ENCODE assay signal across 13 cellular contexts in genomic region chr3:75618666-75619305, GRCh38. TPM values are rescaled to one million over a fixed set of nuclear protein-coding genes. Genes with fewer than 3 reads are reported as not detected.
A peak's percentile ranks its signal among the peaks of the same experiment; 100 is the strongest.
DNase-seq lines count a peak whose midpoint lies in the region; ATAC-seq and TF ChIP-seq lines count a peak whose summit lies in the region.
"Not testable (repeated sequence)": the region's sequence is repeated elsewhere in the genome, so short reads cannot be mapped to it uniquely, and the experiment has no call there.
"Had no signal": no experiment of that assay in that cellular context is flagged by ENCODE, and none has a peak within 500 bp of the region (broad histone marks: within the 10 kb centered on the region; RNA-seq: fewer than 3 reads in every experiment).

No MANE protein-coding gene starts in this region.

- peak overlapping the region; percentile 88 for H3K4me2 ChIP-seq in parathyroid adenoma (ENCODE audit: low read length)

- intact Hi-C loops in heart right ventricle (cut with DNase I); left lung (cut with DNase I); testis (cut with DNase I; ENCODE audit: low total_unique reads): not testable (repeated sequence)

- not testable (repeated sequence) for H3K9ac ChIP-seq in parathyroid adenoma

- not testable (repeated sequence) for H3K4me1 ChIP-seq in BE2C, left lung, parathyroid adenoma, testis
- H3K4me1 ChIP-seq in heart right ventricle: peaks cover 0 to 13% (median 6%) of the 10 kb centered on the region in 9 donors

- H3K4me3 ChIP-seq in BE2C (ENCODE audit: low read depth, low read length): not testable (repeated sequence)
- H3K4me3 ChIP-seq in heart right ventricle (peak overlapping the region; percentile 30 to 68 (median 52)), left lung (peak overlapping the region; percentile 21 to 38), parathyroid adenoma (ENCODE audit: low read depth, low read length) (peak overlapping the region; percentile 67), testis (peak overlapping the region; percentile 51 to 62)

- 4% methylated on average over 43 of the region's 43 CpGs for WGBS in heart right ventricle, 2 donors
- WGBS in testis, 2 donors: 2 to 4% methylated on average over 20 to 40 of the region's 43 CpGs

- H3K79me2 ChIP-seq in parathyroid adenoma: not testable (repeated sequence)

- DNase-seq in BE2C (peak; percentile 36), NCI-H1105 (lab: John Stamatoyannopoulos, UW) (peak; percentile 34), SK-N-DZ (ENCODE audit: low spot score) (peak; percentile 64), ecto neural progenitor cell (ENCODE audit: low spot score) (peak; percentile 82), heart right ventricle (peak; percentile 52 to 80), left lung (peak; percentile 63 to 85), testis (peak; percentile 59)

- not testable (repeated sequence) for H3K27ac ChIP-seq in heart right ventricle, left lung, testis
- H3K27ac ChIP-seq in parathyroid adenoma: peak overlapping the region; percentile 8

- not testable (repeated sequence) for TF ChIP-seq CTCF in BE2C (IDR thresholded peaks at IDR 0.05; ENCODE audit: low read depth, low read length); heart right ventricle (IDR thresholded peaks at IDR 0.05); left lung (IDR thresholded peaks at IDR 0.05); parathyroid adenoma (IDR thresholded peaks at IDR 0.05); testis (IDR thresholded peaks at IDR 0.05)

- not testable (repeated sequence) for TF ChIP-seq POLR2A in testis (IDR thresholded peaks at IDR 0.05)

- H3K27me3 ChIP-seq in BE2C; parathyroid adenoma (ENCODE audit: control insufficient read depth, insufficient read depth, low read length); testis: not testable (repeated sequence)
- H3K27me3 ChIP-seq in heart right ventricle (peaks cover 0 to 28% (median 13%) of the 10 kb centered on the region in 7 donors), left lung (peaks cover 0 to 41% of the 10 kb centered on the region in 2 donors)

- H3K9me3 ChIP-seq in BE2C; heart right ventricle; left lung; parathyroid adenoma (ENCODE audit: control insufficient read depth, low read length); testis: not testable (repeated sequence)

- H2AFZ ChIP-seq in parathyroid adenoma: peak overlapping the region; percentile 94

- not testable (repeated sequence) for H3K36me3 ChIP-seq in BE2C; heart right ventricle; left lung; parathyroid adenoma (ENCODE audit: control insufficient read depth, insufficient read depth, low read length); testis (ENCODE audit: low read depth, missing control alignments)

- ATAC-seq in heart right ventricle: peak in 1 of 8 donors; percentile 73
- peak; percentile 68 for ATAC-seq in left lung

RNA-seq across cellular contexts. Expression of gene FRG2C, which starts 45.3 kb away (rescaled TPM):
- not detected for polyA plus RNA-seq in BE2C (2012; ENCODE audit: insufficient read depth, insufficient read length, low read depth)
- polyA plus RNA-seq in SK-N-DZ (2014; cell fraction: cytosol; rRNA removed): not detected in 2 replicates
- polyA plus RNA-seq in SK-N-DZ (2014; cell fraction: nucleus; rRNA removed): not detected in 2 replicates
- not detected for total RNA-seq in heart right ventricle
- not detected for polyA plus RNA-seq in heart right ventricle
- not detected for total RNA-seq in left lung
- under 1 TPM; 0.37 to 0.55 TPM for total RNA-seq in testis
- 1.1 TPM for polyA plus RNA-seq in testis (ENCODE audit: insufficient read depth, low read depth, low replicate concordance)
- total RNA-seq: activated CD4-positive, alpha-beta memory T cell treated with anti-CD3 and anti-CD28 coated beads, Interleukin-2, amount 10 ng/mL, durations not matched to agents 7 days and 5 days; activated T-helper 2 cell treated with anti-CD3 and anti-CD28 coated beads, Interferon-gamma antibody, Interleukin-2, Interleukin-4, amounts not matched to agents 10 μg/mL and 5 μg/mL and 100 μg/mL, durations not matched to agents 14 hours and 24 hours and 36 hours; cardiac septum; mononuclear cell had no signal
- polyA plus RNA-seq: IgD-negative memory B cell had no signal
